9 cellular contexts compared by ENCODE assay signal in the genomic region with DNA sequence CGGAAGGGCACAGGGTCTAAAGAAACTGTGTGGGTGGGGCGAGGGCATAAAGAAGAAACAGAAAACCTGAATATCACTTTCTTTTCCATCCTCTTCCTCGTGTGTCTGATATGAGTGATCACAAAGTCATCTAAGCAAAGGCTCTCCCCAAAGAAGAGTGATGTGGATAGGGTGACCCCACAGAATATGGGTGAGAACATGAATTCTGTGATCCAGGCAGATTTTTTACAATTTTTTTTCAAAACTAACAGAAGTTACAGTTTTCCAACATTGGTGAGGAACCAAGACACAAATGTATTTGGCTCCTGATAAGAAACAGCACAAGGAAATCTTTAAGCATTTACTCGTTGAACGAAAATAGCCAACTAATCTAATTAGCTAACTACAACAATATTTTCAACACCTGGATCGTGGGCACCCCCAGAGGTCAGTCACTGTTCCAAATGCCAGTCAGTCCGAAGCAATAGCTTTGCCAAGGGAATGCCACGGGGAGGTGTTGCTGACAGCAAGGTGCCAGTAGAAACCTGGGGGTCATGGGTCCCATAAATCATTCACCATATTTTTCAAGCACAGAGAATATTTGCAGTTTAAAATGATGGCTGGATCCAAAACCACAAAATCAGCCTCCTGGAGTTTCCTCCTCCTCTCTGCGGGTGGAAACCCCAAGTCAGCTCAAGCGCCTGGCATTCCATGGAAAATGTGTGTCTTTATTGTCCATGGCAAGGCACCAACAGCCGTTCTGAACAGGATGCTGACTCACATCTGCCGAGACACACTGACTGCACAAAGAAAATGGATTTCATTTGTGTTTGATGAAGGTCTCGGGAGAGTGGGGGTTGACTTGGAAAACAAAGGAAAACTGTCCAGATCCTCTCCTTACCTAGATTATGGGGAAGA. TPM values are rescaled to one million over a fixed set of nuclear protein-coding genes. Genes with fewer than 3 reads are reported as not detected.
A peak's percentile ranks its signal among the peaks of the same experiment; 100 is the strongest.
DNase-seq lines count a peak whose midpoint lies in the region; ATAC-seq, FAIRE-seq and TF ChIP-seq lines count a peak whose summit lies in the region.
"Had no signal": no experiment of that assay in that cellular context is flagged by ENCODE, and none has a peak within 500 bp of the region (broad histone marks: within the 10 kb centered on the region; RNA-seq: fewer than 3 reads in every experiment).

No MANE protein-coding gene starts in this region.

- peaks cover 74% of the 10 kb centered on the region for H3K27me3 ChIP-seq in neural progenitor cell

- no peaks in the 10 kb centered on the region for H3K36me3 ChIP-seq in neural progenitor cell

- no peak overlapping the region for H3K4me2 ChIP-seq in neural progenitor cell

- H3K4me3 ChIP-seq in epithelial cell of esophagus (ENCODE audit: low read length) = no peak overlapping the region
- H3K4me3 ChIP-seq in neural progenitor cell = no peak overlapping the region

- no peaks in the 10 kb centered on the region for H3K9me3 ChIP-seq in neural progenitor cell (ENCODE audit: low read depth)

- no peaks in the 10 kb centered on the region for H3K79me2 ChIP-seq in neural progenitor cell (ENCODE audit: low read depth)

- in situ Hi-C loops in GM13977 (cut with MboI; ENCODE audit: low pct_unique_long_range_greater_than_20kb, low sequenced_read_pairs, unreplicated experiment) = no loop called here

- peaks cover 41% of the 10 kb centered on the region for H3K4me1 ChIP-seq in neural progenitor cell

- no peak for TF ChIP-seq CTCF in epithelial cell of esophagus (IDR thresholded peaks at IDR 0.05; ENCODE audit: insufficient read depth, low read depth, low read length, missing control alignments)
- no peak for TF ChIP-seq CTCF in neural progenitor cell (IDR thresholded peaks at IDR 0.05)
- TF ChIP-seq CTCF in GM13977 (IDR thresholded peaks at IDR 0.05; ENCODE audit: extremely low read depth, insufficient read depth, missing control alignments) = no peak

- H3F3A ChIP-seq in neural progenitor cell (ENCODE audit: low read depth) = no peaks in the 10 kb centered on the region

- no peak for ATAC-seq in HG02870 (IDR thresholded peaks at IDR 0.05; ENCODE audit: unreplicated experiment)

- no peak overlapping the region for H3K4me3 Mint-ChIP-seq in neural progenitor cell
- H3K4me3 Mint-ChIP-seq: B cell had no signal

- H3K9ac ChIP-seq in neural progenitor cell = no peak overlapping the region

- peaks cover 6% of the 10 kb centered on the region for H3K9me3 Mint-ChIP-seq in neural progenitor cell

- H3K27me3 Mint-ChIP-seq in neural progenitor cell (ENCODE audit: insufficient read depth, low read depth) = peaks cover 4% of the 10 kb centered on the region
- H3K27me3 Mint-ChIP-seq: B cell had no signal

- DNase-seq in DMS79 treated with DMSO at 0.1 percent for 48 hours (lab: John Stamatoyannopoulos, UW) (peak; percentile 25), DMS79 (lab: John Stamatoyannopoulos, UW) (no peak), RCC 7860 (ENCODE audit: low spot score) (peak; percentile 99), epithelial cell of esophagus (ENCODE audit: low read depth) (peak; percentile 87), neural progenitor cell (ENCODE audit: low spot score) (no peak), GM13977 (ENCODE audit: low spot score) (no peak), retina (no peak)

- FAIRE-seq in RCC 7860 (lab: Jason Lieb, UNC) = peak; percentile 98

- no peaks in the 10 kb centered on the region for H4K20me1 ChIP-seq in neural progenitor cell (ENCODE audit: low read depth)

- peak overlapping the region; percentile 40 for H3K27ac Mint-ChIP-seq in neural progenitor cell
- H3K27ac Mint-ChIP-seq: B cell had no signal

- peaks cover 8% of the 10 kb centered on the region for H3K36me3 Mint-ChIP-seq in neural progenitor cell

- H3K27ac ChIP-seq in neural progenitor cell = no peak overlapping the region

- no peak overlapping the region for H2AFZ ChIP-seq in neural progenitor cell (replicated peaks)

- H3K4me1 Mint-ChIP-seq in neural progenitor cell = peaks cover 66% of the 10 kb centered on the region
- H3K4me1 Mint-ChIP-seq: B cell had no signal

RNA-seq across cellular contexts. Expression of gene ANXA2, which starts 26.7 kb away (rescaled TPM):
- 20.1 and 21.8 TPM in 2 replicates for total RNA-seq in neural progenitor cell (ENCODE audit: low replicate concordance)

Comparison
In these comparisons a context has a peak if more than half of its experiments do, and no peak if none do; other contexts are left out.
1. DNase-seq: peak in DMS79 treated with DMSO at 0.1 percent for 48 hours (single experiment), RCC 7860 (single experiment) and epithelial cell of esophagus (single experiment); none in DMS79 (single experiment), neural progenitor cell (single experiment), GM13977 (single experiment) and retina (single experiment).